Comparison of ENCODE assay signal across 21 cellular contexts in genomic region chr4:8412288-8412687, GRCh38.
"Had no signal": no experiment of that assay in that cellular context is flagged by ENCODE, and none has a peak within 500 bp of the region (broad histone marks: within the 10 kb centered on the region; RNA-seq: fewer than 3 reads in every experiment).

No MANE protein-coding gene starts in this region.

- H3K4me3 ChIP-seq: coronary artery, lower lobe of right lung, neural progenitor cell, prostate gland, right atrium auricular region, smooth muscle cell, stomach, thyroid gland, vagina had no signal

- H3K4me3 Mint-ChIP-seq: nephron, neural progenitor cell had no signal

- H3K36me3 ChIP-seq: neural progenitor cell, prostate gland had no signal

- H3K27ac ChIP-seq: lower lobe of right lung, neural progenitor cell, prostate gland, right atrium auricular region, stomach, thyroid gland, vagina had no signal

- H3K27ac Mint-ChIP-seq: nephron, neural progenitor cell had no signal

- ATAC-seq: left ventricle myocardium superior, lower lobe of right lung, sciatic nerve had no signal

- H3K9me3 ChIP-seq: lower lobe of right lung, prostate gland, right atrium auricular region, stomach, thyroid gland, vagina had no signal

- H3K9me3 Mint-ChIP-seq: nephron, neural progenitor cell had no signal

- DNase-seq: dermis blood vessel endothelial cell; effector memory CD4-positive, alpha-beta T cell; left ventricle myocardium superior; lower lobe of right lung; nucleus accumbens; stimulated activated CD4-positive, alpha-beta T cell treated with anti-CD3 and anti-CD28 coated beads, Interleukin-12 subunit alpha, Interleukin-12 subunit beta, amount 100 ng/mL, for 4 hours; stimulated activated CD4-positive, alpha-beta T cell treated with anti-CD3 and anti-CD28 coated beads, Interleukin-1b, Interleukin-23, amount 100 ng/mL, for 48 hours; stimulated activated CD4-positive, alpha-beta T cell treated with anti-CD3 and anti-CD28 coated beads, Interleukin-4, amount 100 ng/mL, for 1 hour; stimulated activated CD8-positive, alpha-beta memory T cell treated with anti-CD3 and anti-CD28 coated beads, Interleukin-4, amount 100 ng/mL, for 48 hours; stimulated activated naive CD4-positive, alpha-beta T cell treated with Interleukin-2 at 50 U/mL for 16 hours; stomach; thyroid gland; trophoblast cell had no signal

- H3K27me3 ChIP-seq: neural progenitor cell, right atrium auricular region, stomach, thyroid gland, vagina had no signal

- H3K4me1 ChIP-seq: neural progenitor cell, prostate gland, thyroid gland had no signal
